ENCODE assay signal across 8 cellular contexts in the genomic region with DNA sequence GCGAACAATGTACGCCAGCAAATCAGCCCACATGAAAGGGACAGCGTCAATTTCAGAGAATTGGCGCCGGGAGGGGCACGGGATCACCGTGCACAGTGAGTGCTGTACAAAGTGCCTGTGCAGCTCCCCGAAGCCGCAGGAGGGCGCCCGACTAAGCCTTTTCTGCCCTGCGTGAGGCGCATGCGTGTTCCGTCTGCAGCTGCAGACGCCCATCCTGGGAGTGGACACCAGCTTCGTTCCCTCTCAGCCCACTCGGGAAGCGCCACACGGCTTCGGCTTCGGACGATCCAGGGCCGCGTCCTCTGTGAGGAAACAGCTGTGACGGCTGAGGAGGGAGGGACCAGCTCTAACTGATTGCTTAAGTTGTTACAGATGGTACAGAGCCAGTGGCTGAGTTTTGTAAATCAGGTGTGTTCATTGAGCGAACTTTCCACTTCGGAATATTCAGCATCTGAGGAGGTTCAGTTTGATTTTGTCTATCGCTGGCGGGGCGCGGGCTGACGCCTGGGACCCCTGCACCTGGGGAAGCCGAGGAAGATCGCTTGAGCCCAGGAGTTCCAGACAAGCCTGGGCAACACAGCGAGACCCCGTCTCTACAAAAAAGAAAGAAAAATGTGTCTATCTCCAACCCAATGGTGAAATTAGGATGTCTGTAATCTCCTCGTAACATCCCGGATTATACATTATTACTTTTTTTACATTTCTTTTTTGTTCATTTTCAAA. TPM values are rescaled to one million over a fixed set of nuclear protein-coding genes. Genes with fewer than 3 reads are reported as not detected.
DNase-seq lines count a peak whose midpoint lies in the region; ATAC-seq and TF ChIP-seq lines count a peak whose summit lies in the region.

No MANE protein-coding gene starts in this region.

- peak overlapping the region in 7 of 10 experiments; percentile 25 to 55 (median 42); a peak in 15 of 20 replicates for H3K4me3 ChIP-seq in BLaER1 treated with 17β-estradiol and CSF1 and Interleukin-3, amounts not matched to agents 10 nM and 100 nM
- H3K4me3 ChIP-seq in ectodermal cell (ENCODE audit: insufficient read depth, low read depth, low read length) = peak overlapping the region; percentile 18
- H3K4me3 ChIP-seq in right lobe of liver = peak overlapping the region in 2 of 3 donors; percentile 12 to 38

- no peaks in the 10 kb centered on the region for H4K20me1 ChIP-seq in BLaER1 treated with 17β-estradiol and CSF1 and Interleukin-3, amounts not matched to agents 10 nM and 100 nM

- H3K36me3 ChIP-seq in BLaER1 treated with 17β-estradiol and CSF1 and Interleukin-3, amounts not matched to agents 10 nM and 100 nM = no peaks in the 10 kb centered on the region
- H3K36me3 ChIP-seq in ectodermal cell (ENCODE audit: control insufficient read depth, insufficient read depth, low read length) = no peaks in the 10 kb centered on the region
- no peaks in the 10 kb centered on the region for H3K36me3 ChIP-seq in right lobe of liver

- H3K27me3 ChIP-seq in BLaER1 treated with 17β-estradiol and CSF1 and Interleukin-3, amounts not matched to agents 10 nM and 100 nM = peaks cover 15 to 44% (median 38%) of the 10 kb centered on the region in 11 experiments
- H3K27me3 ChIP-seq in ectodermal cell (ENCODE audit: control insufficient read depth, insufficient read depth, low read length, poor library complexity, severe bottlenecking) = peaks cover 25% of the 10 kb centered on the region
- H3K27me3 ChIP-seq in right lobe of liver = no peaks in the 10 kb centered on the region

- TF ChIP-seq POLR2A in right lobe of liver (IDR thresholded peaks at IDR 0.05) = no peak

- TF ChIP-seq CTCF in right lobe of liver (IDR thresholded peaks at IDR 0.05) = peak; percentile 64 to 93 (median 82)

- ATAC-seq in HG02759 (IDR thresholded peaks at IDR 0.05; ENCODE audit: unreplicated experiment) = peak; percentile 66
- ATAC-seq in activated CD8-positive, alpha-beta T cell treated with anti-CD3 and anti-CD28 coated beads, Interleukin-2, amount 10 ng/mL, durations not matched to agents 7 days and 5 days = peak; percentile 95
- peak; percentile 94 to 97 (median 96) for ATAC-seq in right lobe of liver
- no peak for ATAC-seq in GM21367 (IDR thresholded peaks at IDR 0.05; ENCODE audit: unreplicated experiment)

- H3K4me2 ChIP-seq in BLaER1 treated with 17β-estradiol and CSF1 and Interleukin-3, amounts not matched to agents 10 nM and 100 nM = peak overlapping the region; percentile 53 to 82 (median 64)

- DNase-seq in NCI-H748 (lab: John Stamatoyannopoulos, UW; ENCODE audit: unreplicated experiment) = peak; percentile 97
- peak; percentile 94 for DNase-seq in activated CD8-positive, alpha-beta T cell treated with anti-CD3 and anti-CD28 coated beads, Interleukin-2, amount 10 ng/mL, durations not matched to agents 7 days and 5 days
- DNase-seq in right lobe of liver = peak; percentile 84 to 94 (median 87)
- peak; percentile 90 for DNase-seq in stimulated activated CD4-positive, alpha-beta T cell treated with anti-CD3 and anti-CD28 coated beads, Interleukin-2, amount 100 ng/mL, for 4 hours (ENCODE audit: low read depth)

- H3K27ac ChIP-seq in BLaER1 treated with 17β-estradiol and CSF1 and Interleukin-3, amounts not matched to agents 10 nM and 100 nM = no peak overlapping the region
- H3K27ac ChIP-seq in ectodermal cell (ENCODE audit: insufficient read depth, low read depth, low read length, poor library complexity, severe bottlenecking) (no peak overlapping the region), right lobe of liver (peak overlapping the region in 1 of 3 donors; percentile 19)

- intact Hi-C loops in right lobe of liver (cut with DNase I) = no loop called here

- peak overlapping the region; percentile 77 for H3K4me3 Mint-ChIP-seq in activated CD8-positive, alpha-beta T cell treated with anti-CD3 and anti-CD28 coated beads, Interleukin-2, amount 10 ng/mL, durations not matched to agents 7 days and 5 days

- CTCF ChIA-PET in activated CD8-positive, alpha-beta T cell treated with anti-CD3 and anti-CD28 coated beads, Interleukin-2, amount 10 ng/mL, durations not matched to agents 7 days and 5 days (lab: Charles Lee) = interaction anchor here (0.7 to 6.0 kb wide), 17 partner anchors 9 to 106 kb away, joined by 3 to 48 read pairs (median 4); a partner anchor contains a TSS

- peaks cover 44% of the 10 kb centered on the region for H3K27me3 Mint-ChIP-seq in activated CD8-positive, alpha-beta T cell treated with anti-CD3 and anti-CD28 coated beads, Interleukin-2, amount 10 ng/mL, durations not matched to agents 7 days and 5 days (ENCODE audit: low read depth)

- POLR2A ChIA-PET in activated CD8-positive, alpha-beta T cell treated with anti-CD3 and anti-CD28 coated beads, Interleukin-2, amount 10 ng/mL, durations not matched to agents 7 days and 5 days (lab: Charles Lee) = interaction anchor here (1.1 to 1.2 kb wide), 2 partner anchors 144 to 204 kb away, joined by 3 to 5 read pairs; a partner anchor contains a TSS

- H3K9me3 ChIP-seq in BLaER1 treated with 17β-estradiol and CSF1 and Interleukin-3, amounts not matched to agents 10 nM and 100 nM (replicated peaks in 1 of 11) = peaks cover 9 to 36% (median 16%) of the 10 kb centered on the region in 11 experiments; a peak in 19 of 22 replicates
- H3K9me3 ChIP-seq in ectodermal cell (ENCODE audit: control insufficient read depth, low read length) (no peaks in the 10 kb centered on the region), right lobe of liver (no peaks in the 10 kb centered on the region)

- WGBS in ectodermal cell, 2 experiments = 54 to 57% methylated on average over 39 of the region's 39 CpGs
- 14% methylated on average over 24 of the region's 39 CpGs for WGBS in right lobe of liver (ENCODE audit: insufficient coverage, low coverage, low lambda C conversion rate, missing lambda C conversion rate)

- H3K4me1 ChIP-seq in BLaER1 treated with 17β-estradiol and CSF1 and Interleukin-3, amounts not matched to agents 10 nM and 100 nM = peaks cover 11 to 29% (median 20%) of the 10 kb centered on the region in 10 experiments; a peak in 19 of 20 replicates
- H3K4me1 ChIP-seq in ectodermal cell (ENCODE audit: control insufficient read depth, insufficient read depth, low read length) = no peaks in the 10 kb centered on the region
- peaks cover 0 to 15% (median 0%) of the 10 kb centered on the region in 4 donors for H3K4me1 ChIP-seq in right lobe of liver

- no peaks in the 10 kb centered on the region for H3K36me3 Mint-ChIP-seq in activated CD8-positive, alpha-beta T cell treated with anti-CD3 and anti-CD28 coated beads, Interleukin-2, amount 10 ng/mL, durations not matched to agents 7 days and 5 days (ENCODE audit: low read depth)

- 0 out of 22 replicates have a peak overlapping the region, but pooled peaks of 1 of the 11 experiments have one; percentile 4 for H3K9ac ChIP-seq in BLaER1 treated with 17β-estradiol and CSF1 and Interleukin-3, amounts not matched to agents 10 nM and 100 nM

- H3K4me1 Mint-ChIP-seq in activated CD8-positive, alpha-beta T cell treated with anti-CD3 and anti-CD28 coated beads, Interleukin-2, amount 10 ng/mL, durations not matched to agents 7 days and 5 days (ENCODE audit: low read depth) = peaks cover 23% of the 10 kb centered on the region

- H3K27ac Mint-ChIP-seq in activated CD8-positive, alpha-beta T cell treated with anti-CD3 and anti-CD28 coated beads, Interleukin-2, amount 10 ng/mL, durations not matched to agents 7 days and 5 days = peak overlapping the region; percentile 32

- peaks cover 4% of the 10 kb centered on the region for H3K9me3 Mint-ChIP-seq in activated CD8-positive, alpha-beta T cell treated with anti-CD3 and anti-CD28 coated beads, Interleukin-2, amount 10 ng/mL, durations not matched to agents 7 days and 5 days (ENCODE audit: insufficient read depth)

RNA-seq across cellular contexts. Expression of a gene that starts 15.4 kb away (rescaled TPM):
- total RNA-seq in activated CD8-positive, alpha-beta T cell treated with anti-CD3 and anti-CD28 coated beads, Interleukin-2, amount 10 ng/mL, durations not matched to agents 7 days and 5 days = 1 to 10 TPM; 5.7 to 5.9 TPM
- 13.5 TPM for polyA plus RNA-seq in ectodermal cell (2013, experiment 1 of 4)
- 10.2 TPM for polyA plus RNA-seq in ectodermal cell (2013, experiment 2 of 4)
- polyA plus RNA-seq in ectodermal cell (2013, experiment 3 of 4) = 12.7 TPM
- polyA plus RNA-seq in ectodermal cell (2013, experiment 4 of 4) = 12.4 TPM
- under 1 TPM; 0.19 to 0.55 (median 0.42) TPM for total RNA-seq in right lobe of liver

Comparison
In these comparisons a context has a peak if more than half of its experiments do, and no peak if none do; other contexts are left out.
1. RNA of a gene that starts 15.4 kb away (total RNA-seq): 5.7 to 5.9 TPM in activated CD8-positive, alpha-beta T cell treated with anti-CD3 and anti-CD28 coated beads, Interleukin-2, amount 10 ng/mL, durations not matched to agents 7 days and 5 days; 0.19 to 0.55 TPM in right lobe of liver; every median in the first group is over 4 times any median in the second.
2. Peak in every context shown above with its lines, with median percentiles within 50 percentile points of each other: H3K4me3 ChIP-seq and DNase-seq.